In genomic region chr12:120814203-120814902, GRCh38 we compare ENCODE assay signal across 17 cellular contexts.
A peak's percentile ranks its signal among the peaks of the same experiment; 100 is the strongest.
DNase-seq lines count a peak whose midpoint lies in the region; TF ChIP-seq lines count a peak whose summit lies in the region.
"Had no signal": no experiment of that assay in that cellular context is flagged by ENCODE, and none has a peak within 500 bp of the region (broad histone marks: within the 10 kb centered on the region; RNA-seq: fewer than 3 reads in every experiment).

No MANE protein-coding gene starts in this region.

- no peaks in the 10 kb centered on the region for H3K36me3 ChIP-seq in adrenal gland (replicated peaks in 1 of 2)
- H3K36me3 ChIP-seq: MG63 had no signal

- DNase-seq in NCI-H2196 (lab: John Stamatoyannopoulos, UW; ENCODE audit: unreplicated experiment) (peak; percentile 5), NCI-H2196 treated with DMSO at 0.1 percent for 48 hours (lab: John Stamatoyannopoulos, UW; ENCODE audit: unreplicated experiment) (no peak), dorsolateral prefrontal cortex (no peak), epidermal melanocyte (ENCODE audit: insufficient read length, low spot score) (no peak), adrenal gland (no peak), hypothalamus (lab: John Stamatoyannopoulos, UW) (no peak)
- no peak for DNase-seq in activated naive CD4-positive, alpha-beta T cell treated with anti-CD3 and anti-CD28 coated beads, Interleukin-2, amount 10 ng/mL, durations not matched to agents 7 days and 5 days
- DNase-seq: 8988T; CD8-positive, alpha-beta T cell; H7; MG63; NCI-H1092; NCI-H1694 treated with DMSO at 0.1 percent for 48 hours; NCI-H2171; NCI-H510A treated with DMSO at 0.1 percent for 48 hours had no signal

- no peaks in the 10 kb centered on the region for H3K9me3 Mint-ChIP-seq in activated naive CD4-positive, alpha-beta T cell treated with anti-CD3 and anti-CD28 coated beads, Interleukin-2, amount 50 U/mL, for 24 hours
- H3K9me3 Mint-ChIP-seq in activated naive CD4-positive, alpha-beta T cell treated with anti-CD3 and anti-CD28 coated beads, Interleukin-2, amount 10 ng/mL, durations not matched to agents 7 days and 5 days: no peaks in the 10 kb centered on the region
- H3K9me3 Mint-ChIP-seq: CD8-positive, alpha-beta T cell had no signal

- no peak for TF ChIP-seq POLR2A in adrenal gland (IDR thresholded peaks at IDR 0.05)

- peaks cover 62% of the 10 kb centered on the region for H3K4me1 Mint-ChIP-seq in activated naive CD4-positive, alpha-beta T cell treated with anti-CD3 and anti-CD28 coated beads, Interleukin-2, amount 50 U/mL, for 24 hours
- peaks cover 6% of the 10 kb centered on the region for H3K4me1 Mint-ChIP-seq in activated naive CD4-positive, alpha-beta T cell treated with anti-CD3 and anti-CD28 coated beads, Interleukin-2, amount 10 ng/mL, durations not matched to agents 7 days and 5 days

- intact Hi-C loops in dorsolateral prefrontal cortex (cut with DNase I): loop anchor here in 1 of 2 donors (10.0 kb wide), 1 partner anchor 90 kb away; the partner anchor contains the start of gene ACADS
- intact Hi-C loops in adrenal gland (cut with DNase I): no loop called here

- CTCF ChIA-PET in activated naive CD4-positive, alpha-beta T cell treated with anti-CD3 and anti-CD28 coated beads, Interleukin-2, amount 10 ng/mL, durations not matched to agents 7 days and 5 days (lab: Charles Lee): no interaction called here

- peak overlapping the region; percentile 17 for H3K27ac Mint-ChIP-seq in activated naive CD4-positive, alpha-beta T cell treated with anti-CD3 and anti-CD28 coated beads, Interleukin-2, amount 50 U/mL, for 24 hours
- no peak overlapping the region for H3K27ac Mint-ChIP-seq in activated naive CD4-positive, alpha-beta T cell treated with anti-CD3 and anti-CD28 coated beads, Interleukin-2, amount 10 ng/mL, durations not matched to agents 7 days and 5 days
- H3K27ac Mint-ChIP-seq: CD8-positive, alpha-beta T cell had no signal

- H3K4me3 ChIP-seq in dorsolateral prefrontal cortex: no peak overlapping the region
- no peak overlapping the region for H3K4me3 ChIP-seq in adrenal gland
- H3K4me3 ChIP-seq: MG63 had no signal

- H3K27me3 Mint-ChIP-seq in activated naive CD4-positive, alpha-beta T cell treated with anti-CD3 and anti-CD28 coated beads, Interleukin-2, amount 50 U/mL, for 24 hours: no peaks in the 10 kb centered on the region
- no peaks in the 10 kb centered on the region for H3K27me3 Mint-ChIP-seq in activated naive CD4-positive, alpha-beta T cell treated with anti-CD3 and anti-CD28 coated beads, Interleukin-2, amount 10 ng/mL, durations not matched to agents 7 days and 5 days

- H3K4me3 Mint-ChIP-seq in activated naive CD4-positive, alpha-beta T cell treated with anti-CD3 and anti-CD28 coated beads, Interleukin-2, amount 50 U/mL, for 24 hours: no peak overlapping the region
- no peak overlapping the region for H3K4me3 Mint-ChIP-seq in activated naive CD4-positive, alpha-beta T cell treated with anti-CD3 and anti-CD28 coated beads, Interleukin-2, amount 10 ng/mL, durations not matched to agents 7 days and 5 days
- H3K4me3 Mint-ChIP-seq: CD8-positive, alpha-beta T cell had no signal

- H3K4me1 ChIP-seq in adrenal gland (replicated peaks in 1 of 2): peaks cover 0 to 11% of the 10 kb centered on the region in 2 donors

- no peak for TF ChIP-seq CTCF in dorsolateral prefrontal cortex (IDR thresholded peaks at IDR 0.05 in 54 of 56, conservative IDR thresholded peaks at IDR 0.05 in 2 of 56; ENCODE audit: low read depth in 1 of 56, partially characterized antibody in 56 of 56)
- no peak for TF ChIP-seq CTCF in adrenal gland (IDR thresholded peaks at IDR 0.05)

- no peaks in the 10 kb centered on the region for H3K9me3 ChIP-seq in adrenal gland (replicated peaks in 1 of 3)
- H3K9me3 ChIP-seq: MG63 had no signal

- WGBS in adrenal gland, 4 donors: 86 to 91% (median 89%) methylated on average over 2 of the region's 2 CpGs

- peaks cover 11% of the 10 kb centered on the region for H3K36me3 Mint-ChIP-seq in activated naive CD4-positive, alpha-beta T cell treated with anti-CD3 and anti-CD28 coated beads, Interleukin-2, amount 50 U/mL, for 24 hours
- H3K36me3 Mint-ChIP-seq in activated naive CD4-positive, alpha-beta T cell treated with anti-CD3 and anti-CD28 coated beads, Interleukin-2, amount 10 ng/mL, durations not matched to agents 7 days and 5 days: peaks cover 9% of the 10 kb centered on the region

- H3K27ac ChIP-seq in dorsolateral prefrontal cortex (peak overlapping the region in 49 of 59 donors; percentile 7 to 97 (median 84)), adrenal gland (no peak overlapping the region)
- H3K27ac ChIP-seq: KMS-11 had no signal

- H3K27me3 ChIP-seq in dorsolateral prefrontal cortex: no peaks in the 10 kb centered on the region
- no peaks in the 10 kb centered on the region for H3K27me3 ChIP-seq in adrenal gland
- H3K27me3 ChIP-seq: MG63 had no signal

Comparison
In these comparisons a context has a peak if more than half of its experiments do, and no peak if none do; other contexts are left out.
1. H3K27ac ChIP-seq: peak in dorsolateral prefrontal cortex (49 of 59); none in adrenal gland (0 of 5).